ENCODE assay signal across 24 cellular contexts in the genomic region with DNA sequence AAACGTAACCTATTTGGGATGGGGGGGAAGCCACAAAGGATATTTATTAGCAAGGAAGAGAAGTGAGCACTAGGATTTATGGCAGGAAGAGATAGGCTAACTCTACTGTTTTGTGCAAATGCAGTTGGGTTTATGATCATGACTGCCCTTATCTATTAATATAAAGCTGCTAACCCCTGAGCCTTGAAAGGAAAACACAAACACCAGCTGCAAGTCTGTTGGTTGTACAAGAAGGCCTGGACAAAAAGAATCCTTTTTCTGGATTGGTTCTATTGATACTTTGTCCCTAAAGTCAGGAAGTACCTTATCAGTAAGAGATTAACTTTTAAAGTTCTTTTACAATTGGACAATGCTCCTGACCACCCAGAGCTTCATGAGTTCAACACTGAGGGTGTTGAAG.
DNase-seq lines count a peak whose midpoint lies in the region; ATAC-seq and TF ChIP-seq lines count a peak whose summit lies in the region.
"Had no signal": no experiment of that assay in that cellular context is flagged by ENCODE, and none has a peak within 500 bp of the region (broad histone marks: within the 10 kb centered on the region; RNA-seq: fewer than 3 reads in every experiment).

No MANE protein-coding gene starts in this region.

- H3K4me1 Mint-ChIP-seq in activated CD8-positive, alpha-beta memory T cell treated with anti-CD3 and anti-CD28 coated beads, Interleukin-2, amount 10 ng/mL, durations not matched to agents 7 days and 5 days = peaks cover 43% of the 10 kb centered on the region
- peaks cover 32% of the 10 kb centered on the region for H3K4me1 Mint-ChIP-seq in activated B cell treated with CpG ODN at 0.5 μM for 24 hours
- peaks cover 6% of the 10 kb centered on the region for H3K4me1 Mint-ChIP-seq in type B pancreatic cell (ENCODE audit: unreplicated experiment)

- no peak overlapping the region for H3K4me3 ChIP-seq in mucosa of descending colon
- H3K4me3 ChIP-seq: dorsolateral prefrontal cortex, lower lobe of right lung, right lobe of liver had no signal

- H3K36me3 ChIP-seq in mucosa of descending colon (ENCODE audit: low read depth) = no peaks in the 10 kb centered on the region
- H3K36me3 ChIP-seq: right lobe of liver had no signal

- no peaks in the 10 kb centered on the region for H3K4me1 ChIP-seq in mucosa of descending colon (ENCODE audit: low read depth)
- H3K4me1 ChIP-seq: lower lobe of right lung, right lobe of liver had no signal

- no peaks in the 10 kb centered on the region for H3K9me3 Mint-ChIP-seq in activated CD8-positive, alpha-beta memory T cell treated with anti-CD3 and anti-CD28 coated beads, Interleukin-2, amount 10 ng/mL, durations not matched to agents 7 days and 5 days (ENCODE audit: low read depth)
- H3K9me3 Mint-ChIP-seq in activated B cell treated with CpG ODN at 0.5 μM for 24 hours = no peaks in the 10 kb centered on the region
- H3K9me3 Mint-ChIP-seq in type B pancreatic cell = no peaks in the 10 kb centered on the region
- H3K9me3 Mint-ChIP-seq: activated CD8-positive, alpha-beta T cell treated with anti-CD3 and anti-CD28 coated beads for 36 hours had no signal

- DNase-seq in activated CD8-positive, alpha-beta memory T cell treated with anti-CD3 and anti-CD28 coated beads, Interleukin-2, amount 10 ng/mL, durations not matched to agents 7 days and 5 days = no peak
- DNase-seq in activated CD8-positive, alpha-beta memory T cell treated with anti-CD3 and anti-CD28 coated beads for 24 hours = no peak
- DNase-seq in activated B cell treated with CpG ODN at 0.5 μM for 24 hours (no peak), mucosa of descending colon (no peak), amygdala (lab: John Stamatoyannopoulos, UW) (no peak), type B pancreatic cell (ENCODE audit: extremely low spot score, unreplicated experiment) (no peak), posterior vena cava (ENCODE audit: low spot score) (no peak), NCI-H1092 treated with DMSO at 0.1 percent for 48 hours (lab: John Stamatoyannopoulos, UW) (no peak)
- DNase-seq: 8988T; activated CD8-positive, alpha-beta T cell treated with anti-CD3 and anti-CD28 coated beads for 36 hours; activated gamma-delta T cell treated with Interleukin-2 at 50 U/mL for 16 hours; activated T-cell treated with anti-CD3 and anti-CD28 coated beads for 4 hours; dorsolateral prefrontal cortex; GDM1; islet precursor cell; lower lobe of right lung; NCI-H1048; NCI-H1694 treated with DMSO at 0.1 percent for 48 hours; NCI-H2171; NCI-H510A treated with DMSO at 0.1 percent for 48 hours; right lobe of liver; stimulated activated CD4-positive, alpha-beta T cell treated with anti-CD3 and anti-CD28 coated beads, Interleukin-12 subunit alpha, Interleukin-12 subunit beta, amount 100 ng/mL, for 4 hours; stimulated activated CD4-positive, alpha-beta T cell treated with anti-CD3 and anti-CD28 coated beads, Interleukin-4, amount 100 ng/mL, for 24 hours; stimulated activated naive CD4-positive, alpha-beta T cell had no signal

- H3K27me3 Mint-ChIP-seq in activated CD8-positive, alpha-beta memory T cell treated with anti-CD3 and anti-CD28 coated beads, Interleukin-2, amount 10 ng/mL, durations not matched to agents 7 days and 5 days = no peaks in the 10 kb centered on the region
- no peaks in the 10 kb centered on the region for H3K27me3 Mint-ChIP-seq in activated B cell treated with CpG ODN at 0.5 μM for 24 hours
- H3K27me3 Mint-ChIP-seq in type B pancreatic cell = no peaks in the 10 kb centered on the region
- H3K27me3 Mint-ChIP-seq: activated CD8-positive, alpha-beta T cell treated with anti-CD3 and anti-CD28 coated beads for 36 hours had no signal

- CTCF ChIA-PET in activated CD8-positive, alpha-beta memory T cell treated with anti-CD3 and anti-CD28 coated beads, Interleukin-2, amount 10 ng/mL, durations not matched to agents 7 days and 5 days (lab: Charles Lee) = interaction anchor here (7.4 kb wide), 1 partner anchor 41 kb away, joined by 40 read pairs; no protein-coding TSS in a partner anchor
- CTCF ChIA-PET in activated B cell treated with CpG ODN at 0.5 μM for 24 hours (lab: Charles Lee) = no interaction called here

- peaks cover 53% of the 10 kb centered on the region for H3K36me3 Mint-ChIP-seq in activated CD8-positive, alpha-beta memory T cell treated with anti-CD3 and anti-CD28 coated beads, Interleukin-2, amount 10 ng/mL, durations not matched to agents 7 days and 5 days
- H3K36me3 Mint-ChIP-seq in activated B cell treated with CpG ODN at 0.5 μM for 24 hours (ENCODE audit: low read depth) = peaks cover 47% of the 10 kb centered on the region
- H3K36me3 Mint-ChIP-seq in type B pancreatic cell = peaks cover 56% of the 10 kb centered on the region

- no peak for TF ChIP-seq CTCF in activated B cell treated with CpG ODN at 0.5 μM for 24 hours (IDR thresholded peaks at IDR 0.05)
- TF ChIP-seq CTCF in mucosa of descending colon (IDR thresholded peaks at IDR 0.05) = no peak
- TF ChIP-seq CTCF in type B pancreatic cell (conservative IDR thresholded peaks at IDR 0.05) = no peak

- intact Hi-C loops in activated B cell treated with CpG ODN at 0.5 μM for 24 hours (cut with micrococcal nuclease) (no loop called here), mucosa of descending colon (cut with DNase I, micrococcal nuclease) (no loop called here), posterior vena cava (cut with DNase I) (no loop called here)

- POLR2A ChIA-PET in activated B cell treated with CpG ODN at 0.5 μM for 24 hours (lab: Charles Lee) = no interaction called here

- H3K4me3 Mint-ChIP-seq in activated CD8-positive, alpha-beta memory T cell treated with anti-CD3 and anti-CD28 coated beads, Interleukin-2, amount 10 ng/mL, durations not matched to agents 7 days and 5 days = peak overlapping the region; percentile 80
- H3K4me3 Mint-ChIP-seq in activated B cell treated with CpG ODN at 0.5 μM for 24 hours = no peak overlapping the region
- H3K4me3 Mint-ChIP-seq in type B pancreatic cell = no peak overlapping the region
- H3K4me3 Mint-ChIP-seq: activated CD8-positive, alpha-beta T cell treated with anti-CD3 and anti-CD28 coated beads for 36 hours had no signal

- no peaks in the 10 kb centered on the region for H3K9me3 ChIP-seq in mucosa of descending colon
- H3K9me3 ChIP-seq: lower lobe of right lung, right lobe of liver had no signal

- H3K27ac Mint-ChIP-seq in activated CD8-positive, alpha-beta memory T cell treated with anti-CD3 and anti-CD28 coated beads, Interleukin-2, amount 10 ng/mL, durations not matched to agents 7 days and 5 days = peak overlapping the region; percentile 96
- H3K27ac Mint-ChIP-seq in activated B cell treated with CpG ODN at 0.5 μM for 24 hours = peak overlapping the region; percentile 88
- H3K27ac Mint-ChIP-seq in type B pancreatic cell = no peak overlapping the region

- ATAC-seq in activated CD8-positive, alpha-beta memory T cell treated with anti-CD3 and anti-CD28 coated beads, Interleukin-2, amount 10 ng/mL, durations not matched to agents 7 days and 5 days = no peak
- no peak for ATAC-seq in activated B cell treated with CpG ODN at 0.5 μM for 24 hours (ENCODE audit: low read depth)
- ATAC-seq in mucosa of descending colon = peak; percentile 62
- ATAC-seq: activated CD8-positive, alpha-beta T cell treated with anti-CD3 and anti-CD28 coated beads for 36 hours; lower lobe of right lung; right lobe of liver had no signal
